1 cellular context compared by ENCODE assay signal in genomic region chr11:26761382-26761781, GRCh38.
TF ChIP-seq lines count a peak whose summit lies in the region.

No MANE protein-coding gene starts in this region.

TF ChIP-seq in GM12878, 131 proteins besides CTCF, POLR2A, EP300 and RAD21:
- TF ChIP-seq TARDBP (IDR thresholded peaks at IDR 0.05; ENCODE audit: borderline replicate concordance): no peak
- TF ChIP-seq, protein P1, sequence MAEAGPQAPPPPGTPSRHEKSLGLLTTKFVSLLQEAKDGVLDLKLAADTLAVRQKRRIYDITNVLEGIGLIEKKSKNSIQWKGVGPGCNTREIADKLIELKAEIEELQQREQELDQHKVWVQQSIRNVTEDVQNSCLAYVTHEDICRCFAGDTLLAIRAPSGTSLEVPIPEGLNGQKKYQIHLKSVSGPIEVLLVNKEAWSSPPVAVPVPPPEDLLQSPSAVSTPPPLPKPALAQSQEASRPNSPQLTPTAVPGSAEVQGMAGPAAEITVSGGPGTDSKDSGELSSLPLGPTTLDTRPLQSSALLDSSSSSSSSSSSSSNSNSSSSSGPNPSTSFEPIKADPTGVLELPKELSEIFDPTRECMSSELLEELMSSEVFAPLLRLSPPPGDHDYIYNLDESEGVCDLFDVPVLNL (IDR thresholded peaks at IDR 0.05; ENCODE audit: low read depth, low read length): no peak
- no peak for TF ChIP-seq ZNF687 (IDR thresholded peaks at IDR 0.05)
- TF ChIP-seq, protein P2, sequence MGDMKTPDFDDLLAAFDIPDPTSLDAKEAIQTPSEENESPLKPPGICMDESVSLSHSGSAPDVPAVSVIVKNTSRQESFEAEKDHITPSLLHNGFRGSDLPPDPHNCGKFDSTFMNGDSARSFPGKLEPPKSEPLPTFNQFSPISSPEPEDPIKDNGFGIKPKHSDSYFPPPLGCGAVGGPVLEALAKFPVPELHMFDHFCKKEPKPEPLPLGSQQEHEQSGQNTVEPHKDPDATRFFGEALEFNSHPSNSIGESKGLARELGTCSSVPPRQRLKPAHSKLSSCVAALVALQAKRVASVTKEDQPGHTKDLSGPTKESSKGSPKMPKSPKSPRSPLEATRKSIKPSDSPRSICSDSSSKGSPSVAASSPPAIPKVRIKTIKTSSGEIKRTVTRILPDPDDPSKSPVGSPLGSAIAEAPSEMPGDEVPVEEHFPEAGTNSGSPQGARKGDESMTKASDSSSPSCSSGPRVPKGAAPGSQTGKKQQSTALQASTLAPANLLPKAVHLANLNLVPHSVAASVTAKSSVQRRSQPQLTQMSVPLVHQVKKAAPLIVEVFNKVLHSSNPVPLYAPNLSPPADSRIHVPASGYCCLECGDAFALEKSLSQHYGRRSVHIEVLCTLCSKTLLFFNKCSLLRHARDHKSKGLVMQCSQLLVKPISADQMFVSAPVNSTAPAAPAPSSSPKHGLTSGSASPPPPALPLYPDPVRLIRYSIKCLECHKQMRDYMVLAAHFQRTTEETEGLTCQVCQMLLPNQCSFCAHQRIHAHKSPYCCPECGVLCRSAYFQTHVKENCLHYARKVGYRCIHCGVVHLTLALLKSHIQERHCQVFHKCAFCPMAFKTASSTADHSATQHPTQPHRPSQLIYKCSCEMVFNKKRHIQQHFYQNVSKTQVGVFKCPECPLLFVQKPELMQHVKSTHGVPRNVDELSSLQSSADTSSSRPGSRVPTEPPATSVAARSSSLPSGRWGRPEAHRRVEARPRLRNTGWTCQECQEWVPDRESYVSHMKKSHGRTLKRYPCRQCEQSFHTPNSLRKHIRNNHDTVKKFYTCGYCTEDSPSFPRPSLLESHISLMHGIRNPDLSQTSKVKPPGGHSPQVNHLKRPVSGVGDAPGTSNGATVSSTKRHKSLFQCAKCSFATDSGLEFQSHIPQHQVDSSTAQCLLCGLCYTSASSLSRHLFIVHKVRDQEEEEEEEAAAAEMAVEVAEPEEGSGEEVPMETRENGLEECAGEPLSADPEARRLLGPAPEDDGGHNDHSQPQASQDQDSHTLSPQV (IDR thresholded peaks at IDR 0.05): no peak
- no peak for TF ChIP-seq HDGF (IDR thresholded peaks at IDR 0.05)
- TF ChIP-seq, protein P3, sequence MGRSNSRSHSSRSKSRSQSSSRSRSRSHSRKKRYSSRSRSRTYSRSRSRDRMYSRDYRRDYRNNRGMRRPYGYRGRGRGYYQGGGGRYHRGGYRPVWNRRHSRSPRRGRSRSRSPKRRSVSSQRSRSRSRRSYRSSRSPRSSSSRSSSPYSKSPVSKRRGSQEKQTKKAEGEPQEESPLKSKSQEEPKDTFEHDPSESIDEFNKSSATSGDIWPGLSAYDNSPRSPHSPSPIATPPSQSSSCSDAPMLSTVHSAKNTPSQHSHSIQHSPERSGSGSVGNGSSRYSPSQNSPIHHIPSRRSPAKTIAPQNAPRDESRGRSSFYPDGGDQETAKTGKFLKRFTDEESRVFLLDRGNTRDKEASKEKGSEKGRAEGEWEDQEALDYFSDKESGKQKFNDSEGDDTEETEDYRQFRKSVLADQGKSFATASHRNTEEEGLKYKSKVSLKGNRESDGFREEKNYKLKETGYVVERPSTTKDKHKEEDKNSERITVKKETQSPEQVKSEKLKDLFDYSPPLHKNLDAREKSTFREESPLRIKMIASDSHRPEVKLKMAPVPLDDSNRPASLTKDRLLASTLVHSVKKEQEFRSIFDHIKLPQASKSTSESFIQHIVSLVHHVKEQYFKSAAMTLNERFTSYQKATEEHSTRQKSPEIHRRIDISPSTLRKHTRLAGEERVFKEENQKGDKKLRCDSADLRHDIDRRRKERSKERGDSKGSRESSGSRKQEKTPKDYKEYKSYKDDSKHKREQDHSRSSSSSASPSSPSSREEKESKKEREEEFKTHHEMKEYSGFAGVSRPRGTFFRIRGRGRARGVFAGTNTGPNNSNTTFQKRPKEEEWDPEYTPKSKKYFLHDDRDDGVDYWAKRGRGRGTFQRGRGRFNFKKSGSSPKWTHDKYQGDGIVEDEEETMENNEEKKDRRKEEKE (IDR thresholded peaks at IDR 0.05): no peak
- no peak for TF ChIP-seq SUPT20H (IDR thresholded peaks at IDR 0.05; ENCODE audit: borderline replicate concordance, control insufficient read depth, low read depth, low read length)
